ENCODE assay signal across 8 cellular contexts in the genomic region with DNA sequence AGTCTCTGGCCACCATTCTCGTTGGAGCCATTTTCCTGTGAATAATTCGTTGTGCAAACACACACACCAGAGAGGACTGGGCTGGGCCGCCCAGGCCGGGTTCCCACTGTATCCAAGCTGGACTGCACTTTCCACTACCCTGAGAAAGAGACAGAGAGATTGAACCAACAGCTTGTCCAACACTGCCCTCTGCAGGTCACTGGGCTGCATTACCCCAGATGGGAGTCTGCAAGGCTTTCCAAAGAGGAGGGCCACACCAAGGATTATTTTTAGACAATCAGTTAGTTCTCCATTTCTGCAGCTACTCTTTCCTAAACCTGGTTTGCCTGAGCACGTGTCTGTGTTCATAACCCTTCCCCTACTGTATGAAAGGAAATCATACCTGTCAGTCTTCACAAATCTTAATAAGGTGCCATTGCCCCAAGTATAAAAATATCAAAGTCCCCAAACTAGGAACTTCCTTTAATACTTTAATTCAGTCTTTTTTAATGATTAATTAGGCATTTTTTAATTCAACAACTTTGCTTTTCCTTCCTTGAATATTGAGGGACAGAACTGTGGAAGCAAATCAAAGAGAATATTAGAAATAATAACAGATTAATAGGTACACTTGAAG. TPM values are rescaled to one million over a fixed set of nuclear protein-coding genes. Genes with fewer than 3 reads are reported as not detected.
DNase-seq lines count a peak whose midpoint lies in the region; ATAC-seq and TF ChIP-seq lines count a peak whose summit lies in the region.

No MANE protein-coding gene starts in this region.

- no peaks in the 10 kb centered on the region for H3K36me3 ChIP-seq in GM23248 (ENCODE audit: low read depth)

- no peak overlapping the region for H3K27ac ChIP-seq in GM23248

- no peaks in the 10 kb centered on the region for H3K36me3 Mint-ChIP-seq in type B pancreatic cell

- no peak overlapping the region for H3K9ac ChIP-seq in GM23248

- no peaks in the 10 kb centered on the region for H3K9me3 ChIP-seq in GM23248 (ENCODE audit: low read depth)

- H3K27ac Mint-ChIP-seq in type B pancreatic cell, result no peak overlapping the region

- peaks cover 23% of the 10 kb centered on the region for H3K4me1 ChIP-seq in GM23248 (ENCODE audit: insufficient read depth)

- ATAC-seq in SK-N-SH treated with all-trans-retinoic acid at 6 μM for 48 hours (peak; percentile 95), Right ventricle myocardium inferior (peak; percentile 90)

- H4K20me1 ChIP-seq in GM23248 (ENCODE audit: insufficient read depth), result no peaks in the 10 kb centered on the region

- H3K9me2 ChIP-seq in GM23248 (ENCODE audit: insufficient read depth), result no peaks in the 10 kb centered on the region

- peak; percentile 98 for TF ChIP-seq CTCF in type B pancreatic cell (conservative IDR thresholded peaks at IDR 0.05)

- WGBS in GM23248 (ENCODE audit: low coverage in 1 of 2, low lambda C conversion rate in 2 of 2, missing lambda C conversion rate in 2 of 2), 2 experiments, result 0 to 2% methylated on average over 5 of the region's 5 CpGs

- H3K79me2 ChIP-seq in GM23248 (ENCODE audit: insufficient read depth), result no peaks in the 10 kb centered on the region

- H3K27me3 ChIP-seq in GM23248 (replicated peaks; ENCODE audit: insufficient read depth), result no peaks in the 10 kb centered on the region

- in situ Hi-C loops in GM23248 (cut with MboI), result loop anchor here (5.0 to 25.0 kb wide), 2 partner anchors 87 to 537 kb away; no protein-coding TSS in a partner anchor

- H3K9me3 Mint-ChIP-seq in type B pancreatic cell, result no peaks in the 10 kb centered on the region

- no peak overlapping the region for H3K4me3 ChIP-seq in GM23248

- DNase-seq in D341Med (ENCODE audit: low spot score) (peak; percentile 80), GM23248 (peak; percentile 87), NAMALWA (ENCODE audit: low spot score) (peak; percentile 85), Right ventricle myocardium inferior (ENCODE audit: missing footprints) (peak; percentile 89), pons (ENCODE audit: low spot score) (peak; percentile 94), type B pancreatic cell (ENCODE audit: extremely low spot score, unreplicated experiment) (peak; percentile 87)
- peak; percentile 74 for DNase-seq in activated naive CD4-positive, alpha-beta T cell treated with anti-CD3 and anti-CD28 coated beads, Interleukin-2, amount 50 U/mL, for 16 hours

- no peak overlapping the region for H3K4me2 ChIP-seq in GM23248 (ENCODE audit: unreplicated experiment)

- peak overlapping the region; percentile 31; the same call in 1 of the 2 replicates for H2AFZ ChIP-seq in GM23248

- peaks cover 18% of the 10 kb centered on the region for H3F3A ChIP-seq in GM23248 (ENCODE audit: insufficient read depth)

- peaks cover 2% of the 10 kb centered on the region for H3K27me3 Mint-ChIP-seq in type B pancreatic cell

- intact Hi-C loops in Right ventricle myocardium inferior (cut with DNase I), result loop anchor here (1.0 to 10.0 kb wide), 4 partner anchors 44 to 684 kb away; partner anchors contain the start of gene GNPDA1

- H3K4me1 Mint-ChIP-seq in type B pancreatic cell (ENCODE audit: unreplicated experiment), result peaks cover 9% of the 10 kb centered on the region

- H3K4me3 Mint-ChIP-seq in type B pancreatic cell, result no peak overlapping the region

TF ChIP-seq in SK-N-SH treated with all-trans-retinoic acid at 6 μM for 48 hours, 23 proteins besides CTCF, POLR2A, EP300 and RAD21:
- TF ChIP-seq OSR1 (CRISPR knock-in tag; IDR thresholded peaks at IDR 0.05) (no peak), TCF4 (CRISPR knock-in tag; IDR thresholded peaks at IDR 0.05; ENCODE audit: borderline replicate concordance) (no peak), SNAI2 (CRISPR knock-in tag; IDR thresholded peaks at IDR 0.05) (no peak), GLIS3 (CRISPR knock-in tag; IDR thresholded peaks at IDR 0.05) (no peak), ZNF70 (CRISPR knock-in tag; IDR thresholded peaks at IDR 0.05) (no peak), ESRRG (CRISPR knock-in tag; IDR thresholded peaks at IDR 0.05) (no peak), ZFP3 (CRISPR knock-in tag; IDR thresholded peaks at IDR 0.05) (no peak), ZFP30 (CRISPR knock-in tag; IDR thresholded peaks at IDR 0.05) (no peak), ISL1 (CRISPR knock-in tag; IDR thresholded peaks at IDR 0.05) (no peak), ZC3H10 (CRISPR knock-in tag; IDR thresholded peaks at IDR 0.05) (no peak), ARNTL (CRISPR knock-in tag; IDR thresholded peaks at IDR 0.05; ENCODE audit: borderline replicate concordance, low read depth) (no peak), ZNF565 (CRISPR knock-in tag; conservative IDR thresholded peaks at IDR 0.05; ENCODE audit: low read depth) (no peak), RARB (CRISPR knock-in tag; IDR thresholded peaks at IDR 0.05) (no peak), PATZ1 (CRISPR knock-in tag; IDR thresholded peaks at IDR 0.05; ENCODE audit: borderline replicate concordance) (no peak), CSDC2 (CRISPR knock-in tag; IDR thresholded peaks at IDR 0.05) (no peak), CREB5 (CRISPR knock-in tag; IDR thresholded peaks at IDR 0.05; ENCODE audit: low read depth) (no peak)
- TF ChIP-seq, protein P1, sequence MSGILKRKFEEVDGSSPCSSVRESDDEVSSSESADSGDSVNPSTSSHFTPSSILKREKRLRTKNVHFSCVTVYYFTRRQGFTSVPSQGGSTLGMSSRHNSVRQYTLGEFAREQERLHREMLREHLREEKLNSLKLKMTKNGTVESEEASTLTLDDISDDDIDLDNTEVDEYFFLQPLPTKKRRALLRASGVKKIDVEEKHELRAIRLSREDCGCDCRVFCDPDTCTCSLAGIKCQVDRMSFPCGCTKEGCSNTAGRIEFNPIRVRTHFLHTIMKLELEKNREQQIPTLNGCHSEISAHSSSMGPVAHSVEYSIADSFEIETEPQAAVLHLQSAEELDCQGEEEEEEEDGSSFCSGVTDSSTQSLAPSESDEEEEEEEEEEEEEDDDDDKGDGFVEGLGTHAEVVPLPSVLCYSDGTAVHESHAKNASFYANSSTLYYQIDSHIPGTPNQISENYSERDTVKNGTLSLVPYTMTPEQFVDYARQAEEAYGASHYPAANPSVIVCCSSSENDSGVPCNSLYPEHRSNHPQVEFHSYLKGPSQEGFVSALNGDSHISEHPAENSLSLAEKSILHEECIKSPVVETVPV (CRISPR knock-in tag; IDR thresholded peaks at IDR 0.05), result no peak

RNA-seq across cellular contexts. Expression of gene FGF1, which starts 13.3 kb away (rescaled TPM):
- 9.2 and 13.8 TPM in 2 replicates for total RNA-seq in GM23248 (2014; rRNA removed; shearing (Covaris generic))
- polyA plus RNA-seq in GM23248 (2016; fragmentation: Nextera tagmentation; extraction: Ambion mirVana), result 27.7 and 29.6 TPM in 2 replicates
- total RNA-seq in Right ventricle myocardium inferior, result 57.0 TPM
- total RNA-seq in type B pancreatic cell (ENCODE audit: low replicate concordance), result 0.12 and 2.7 TPM in 2 replicates
